In the genomic region with DNA sequence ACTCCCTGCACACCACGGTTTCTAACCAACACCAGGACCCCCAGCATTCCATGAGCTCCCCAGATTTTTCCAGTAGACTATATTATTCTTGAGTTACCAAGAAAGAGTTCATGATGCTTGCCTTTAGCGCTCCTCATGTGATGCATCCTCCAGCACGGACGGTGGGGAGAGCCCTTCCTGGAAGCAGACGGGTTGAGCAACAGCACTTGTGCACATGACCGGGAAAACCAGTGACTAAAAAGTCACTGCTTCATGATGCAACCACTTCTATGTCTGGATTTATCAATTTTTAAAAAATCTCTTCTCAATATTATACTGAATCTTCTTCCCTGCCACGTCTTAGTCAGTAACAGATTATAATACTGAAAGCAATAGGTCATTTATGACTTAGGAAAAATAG, we compare ENCODE assay signal across 25 cellular contexts. TPM values are rescaled to one million over a fixed set of nuclear protein-coding genes. Genes with fewer than 3 reads are reported as not detected.
DNase-seq lines count a peak whose midpoint lies in the region; ATAC-seq, FAIRE-seq and TF ChIP-seq lines count a peak whose summit lies in the region.
"Had no signal": no experiment of that assay in that cellular context is flagged by ENCODE, and none has a peak within 500 bp of the region (broad histone marks: within the 10 kb centered on the region; RNA-seq: fewer than 3 reads in every experiment).

No MANE protein-coding gene starts in this region.

- no peaks in the 10 kb centered on the region for H3K27me3 ChIP-seq in HepG2 (ENCODE audit: control insufficient read depth in 1 of 2, insufficient read depth in 2 of 2, low read length in 2 of 2)
- H3K27me3 ChIP-seq in right lobe of liver: no peaks in the 10 kb centered on the region
- H3K27me3 ChIP-seq: BE2C; BLaER1 treated with 17β-estradiol and CSF1 and Interleukin-3, amounts not matched to agents 10 nM and 100 nM had no signal

- CTCF ChIA-PET in HepG2 (lab: Yijun Ruan, JAX; ENCODE audit: low intra/inter-chr PET ratio, low total read pairs): no interaction called here
- CTCF ChIA-PET in WTC11 (lab: Charles Lee): no interaction called here

- no peak overlapping the region for H3K27ac ChIP-seq in HepG2 (ENCODE audit: extremely low read length, insufficient read depth, low read length)
- H3K27ac ChIP-seq in right lobe of liver: no peak overlapping the region
- H3K27ac ChIP-seq in kidney (ENCODE audit: low read depth in 2 of 2, low read length in 2 of 2): no peak overlapping the region
- H3K27ac ChIP-seq: 22Rv1; BLaER1 treated with 17β-estradiol and CSF1 and Interleukin-3, amounts not matched to agents 10 nM and 100 nM had no signal

- POLR2A ChIA-PET in HepG2 (lab: Yijun Ruan, JAX) (no interaction called here), WTC11 (lab: Charles Lee) (no interaction called here)

- TF ChIP-seq POLR2A in HepG2 (IDR thresholded peaks at IDR 0.05; ENCODE audit: insufficient read depth in 1 of 2, low read depth in 2 of 2, low read length in 2 of 2): no peak
- TF ChIP-seq POLR2A in right lobe of liver (IDR thresholded peaks at IDR 0.05): no peak
- TF ChIP-seq POLR2A in GM12891 (IDR thresholded peaks at IDR 0.05; ENCODE audit: low read depth, low read length): no peak

- H3K9ac ChIP-seq in HepG2 (ENCODE audit: insufficient read depth, low read depth, low read length) (no peak overlapping the region), kidney (ENCODE audit: low read length in 2 of 2) (no peak overlapping the region)
- H3K9ac ChIP-seq: BLaER1 treated with 17β-estradiol and CSF1 and Interleukin-3, amounts not matched to agents 10 nM and 100 nM had no signal

- DNase-seq in HepG2 (ENCODE audit: low spot score) (peak; percentile 12), right lobe of liver (no peak), WTC11 (ENCODE audit: low spot score) (no peak), kidney (no peak), AG08395 (ENCODE audit: low spot score) (no peak), GM12891 (ENCODE audit: insufficient read length, low spot score) (no peak)
- DNase-seq in activated CD4-positive, alpha-beta T cell treated with anti-CD3 and anti-CD28 coated beads, Interleukin-2, amount 50 U/mL, for 4 hours: no peak
- DNase-seq: AML-193; BE2C; CD4-positive, alpha-beta T cell; CD8-positive, alpha-beta memory T cell; DMS 273 treated with DMSO at 0.1 percent for 48 hours; DMS79; EL; GDM1; H9 had no signal

- TF ChIP-seq EP300 in HepG2 (IDR thresholded peaks at IDR 0.05; ENCODE audit: low read depth in 2 of 2, low read length in 2 of 2): no peak
- TF ChIP-seq EP300 in HepG2 (CRISPR knock-in tag; IDR thresholded peaks at IDR 0.05; ENCODE audit: borderline replicate concordance): no peak

- H2AFZ ChIP-seq in HepG2 (ENCODE audit: low read length): peak overlapping the region; percentile 43
- H2AFZ ChIP-seq: GM23338 had no signal

- no peak overlapping the region for H3K27ac Mint-ChIP-seq in WTC11
- H3K27ac Mint-ChIP-seq: CD14-positive monocyte; CD4-positive, alpha-beta T cell; CD8-positive, alpha-beta memory T cell; GM23338; H9 had no signal

- in situ Hi-C loops in HepG2 (cut with HindIII; ENCODE audit: extremely low pct_ligation_motif_present, low pct_unique_long_range_greater_than_20kb): no loop called here

- H3K9me3 Mint-ChIP-seq in WTC11: 0 out of 2 replicates have a peak, but pooled peaks cover 3% of the 10 kb centered on the region
- H3K9me3 Mint-ChIP-seq: CD4-positive, alpha-beta T cell; GM23338; H9 had no signal

- peak overlapping the region; percentile 39 for H3K4me2 ChIP-seq in HepG2 (ENCODE audit: low read depth, low read length)
- H3K4me2 ChIP-seq: BLaER1 treated with 17β-estradiol and CSF1 and Interleukin-3, amounts not matched to agents 10 nM and 100 nM; GM23338 had no signal

- intact Hi-C loops in HepG2 (cut with micrococcal nuclease; ENCODE audit: unreplicated experiment) (no loop called here), right lobe of liver (cut with DNase I) (no loop called here), kidney (cut with DNase I) (no loop called here)

- peaks cover 13% of the 10 kb centered on the region for H3K4me1 ChIP-seq in HepG2 (ENCODE audit: insufficient read depth, low read length)
- no peaks in the 10 kb centered on the region for H3K4me1 ChIP-seq in right lobe of liver
- H3K4me1 ChIP-seq in kidney (ENCODE audit: control insufficient read depth in 1 of 2, insufficient read depth in 1 of 2, low read depth in 1 of 2, low read length in 2 of 2): no peaks in the 10 kb centered on the region
- H3K4me1 ChIP-seq: BE2C; BLaER1 treated with 17β-estradiol and CSF1 and Interleukin-3, amounts not matched to agents 10 nM and 100 nM had no signal

- no peak for TF ChIP-seq RAD21 in HepG2 (CRISPR knock-in tag; IDR thresholded peaks at IDR 0.05)

- H3K4me3 Mint-ChIP-seq in WTC11: no peak overlapping the region
- H3K4me3 Mint-ChIP-seq: CD14-positive monocyte; CD4-positive, alpha-beta T cell; CD8-positive, alpha-beta memory T cell; GM23338; H9 had no signal

- H3K4me3 ChIP-seq in HepG2 (replicated peaks in 1 of 3; ENCODE audit: insufficient read depth in 1 of 3, low read depth in 2 of 3, low read length in 3 of 3): no peak overlapping the region
- H3K4me3 ChIP-seq in right lobe of liver: no peak overlapping the region
- peak overlapping the region; percentile 19 to 41 for H3K4me3 ChIP-seq in kidney (ENCODE audit: low read length in 2 of 2)
- H3K4me3 ChIP-seq: BLaER1 treated with 17β-estradiol and CSF1 and Interleukin-3, amounts not matched to agents 10 nM and 100 nM; GM12878; GM23338 had no signal

- no peaks in the 10 kb centered on the region for H3K36me3 Mint-ChIP-seq in WTC11
- H3K36me3 Mint-ChIP-seq: CD14-positive monocyte; CD8-positive, alpha-beta memory T cell had no signal

- TF ChIP-seq CTCF in HepG2 (CRISPR knock-in tag; IDR thresholded peaks at IDR 0.05) (no peak), right lobe of liver (IDR thresholded peaks at IDR 0.05) (no peak), WTC11 (IDR thresholded peaks at IDR 0.05) (no peak), kidney (IDR thresholded peaks at IDR 0.05; ENCODE audit: borderline replicate concordance, extremely low read depth, insufficient read depth) (no peak)

- H3K27me3 Mint-ChIP-seq in WTC11 (ENCODE audit: low read depth): no peaks in the 10 kb centered on the region; the same call in 1 of the 2 replicates

- BruUV-seq in HepG2 (replicated peaks; lab: Mats Ljungman, UMichigan): no TSS peak

- WGBS in HepG2 (ENCODE audit: low lambda C conversion rate): 9% methylated on average over 7 of the region's 7 CpGs
- WGBS in right lobe of liver (ENCODE audit: insufficient coverage, low coverage, low lambda C conversion rate, missing lambda C conversion rate): 64% methylated on average over 7 of the region's 7 CpGs

- no peaks in the 10 kb centered on the region for H4K20me1 ChIP-seq in HepG2 (ENCODE audit: insufficient read depth, low read length)
- H4K20me1 ChIP-seq: BLaER1 treated with 17β-estradiol and CSF1 and Interleukin-3, amounts not matched to agents 10 nM and 100 nM had no signal

- FAIRE-seq in HepG2 (lab: Jason Lieb, UNC) (no peak), kidney (lab: Jason Lieb, UNC) (no peak), GM12891 (lab: Jason Lieb, UNC) (no peak)
- FAIRE-seq: A204.1, GM12878, GM18507 had no signal

- H3K9me3 ChIP-seq in HepG2 (ENCODE audit: low read length): no peaks in the 10 kb centered on the region
- H3K9me3 ChIP-seq in right lobe of liver: no peaks in the 10 kb centered on the region
- no peaks in the 10 kb centered on the region for H3K9me3 ChIP-seq in kidney (ENCODE audit: control insufficient read depth in 1 of 2, low read length in 2 of 2)
- H3K9me3 ChIP-seq: BE2C; BLaER1 treated with 17β-estradiol and CSF1 and Interleukin-3, amounts not matched to agents 10 nM and 100 nM had no signal

- no peaks in the 10 kb centered on the region for H3K4me1 Mint-ChIP-seq in WTC11
- H3K4me1 Mint-ChIP-seq: CD14-positive monocyte; CD8-positive, alpha-beta memory T cell; GM23338; H9 had no signal

- H3K36me3 ChIP-seq in HepG2 (replicated peaks in 1 of 2; ENCODE audit: control insufficient read depth in 1 of 2, insufficient read depth in 2 of 2, low read length in 2 of 2) (no peaks in the 10 kb centered on the region), right lobe of liver (no peaks in the 10 kb centered on the region), kidney (ENCODE audit: control insufficient read depth in 1 of 2, insufficient read depth in 2 of 2, low read length in 2 of 2) (no peaks in the 10 kb centered on the region)
- H3K36me3 ChIP-seq: BE2C; BLaER1 treated with 17β-estradiol and CSF1 and Interleukin-3, amounts not matched to agents 10 nM and 100 nM had no signal

- peak; percentile 76 for ATAC-seq in HepG2
- no peak for ATAC-seq in right lobe of liver
- ATAC-seq in WTC11: no peak
- ATAC-seq in GM19395 (IDR thresholded peaks at IDR 0.05; ENCODE audit: unreplicated experiment): no peak
- ATAC-seq: GM12878, GM23338, HCT116 had no signal

- no peaks in the 10 kb centered on the region for H3K79me2 ChIP-seq in HepG2 (ENCODE audit: insufficient read depth, low read length)

RNA-seq across cellular contexts. Expression of a gene that starts 20.4 kb away (rescaled TPM):
- 14.7 and 17.2 TPM in 2 replicates for total RNA-seq in HepG2 (2016; rRNA removed; fragmentation: Illumina TruSeq; extraction: Trizol)
- 23.3 and 23.4 TPM in 2 replicates for total RNA-seq in HepG2 (2016; cell fraction: cytosol; rRNA removed; fragmentation: Illumina TruSeq; extraction: Trizol; ENCODE audit: low read depth)
- 13.1 and 15.5 TPM in 2 replicates for total RNA-seq in HepG2 (2016; cell fraction: insoluble cytoplasmic fraction; rRNA removed; fragmentation: Illumina TruSeq; extraction: Trizol)
- 32.3 and 34.9 TPM in 2 replicates for total RNA-seq in HepG2 (2016; cell fraction: membrane; rRNA removed; fragmentation: Illumina TruSeq; extraction: Trizol)
- total RNA-seq in HepG2 (2016; cell fraction: nucleus; rRNA removed; fragmentation: Illumina TruSeq; extraction: Trizol): 20.4 and 24.7 TPM in 2 replicates
- 12.3 and 17.0 TPM in 2 replicates for polyA plus RNA-seq in HepG2 (2011; rRNA removed)
- polyA plus RNA-seq in HepG2 (2011; cell fraction: cytosol; rRNA removed): 10.4 and 14.9 TPM in 2 replicates
- 11.6 and 12.1 TPM in 2 replicates for polyA plus RNA-seq in HepG2 (2011; cell fraction: nucleus; rRNA removed)
- 8.1 and 12.9 TPM in 2 replicates for polyA plus RNA-seq in HepG2 (2012)
- 32.4 and 36.9 TPM in 2 replicates for polyA plus RNA-seq in HepG2 (2016; cell fraction: cytosol; fragmentation: Illumina TruSeq; extraction: Trizol; ENCODE audit: low read depth)
- polyA plus RNA-seq in HepG2 (2016; cell fraction: insoluble cytoplasmic fraction; fragmentation: Illumina TruSeq; extraction: Trizol; ENCODE audit: low read depth): 17.8 and 17.9 TPM in 2 replicates
- polyA plus RNA-seq in HepG2 (2016; cell fraction: membrane; fragmentation: Illumina TruSeq; extraction: Trizol; ENCODE audit: low read depth): 35.2 and 37.0 TPM in 2 replicates
- 9.6 and 11.3 TPM in 2 replicates for polyA plus RNA-seq in HepG2 (2016; cell fraction: nucleus; fragmentation: Illumina TruSeq; extraction: Trizol; ENCODE audit: insufficient read depth, low read depth)
- 23.6 TPM in 1 of 2 replicates, not detected in the other for polyA minus RNA-seq in HepG2 (2011; rRNA and poly(A)+ RNA removed; ENCODE audit: low replicate concordance)
- 17.3 and 19.5 TPM in 2 replicates for polyA minus RNA-seq in HepG2 (2011; cell fraction: cytosol; rRNA and poly(A)+ RNA removed)
- polyA minus RNA-seq in HepG2 (2011; cell fraction: nucleus; rRNA and poly(A)+ RNA removed): 28.7 and 45.6 TPM in 2 replicates
- total RNA-seq in right lobe of liver: 1 to 10 TPM in 4 of 6 experiments, under 1 TPM in 1, not detected in 1; 0.37 to 2.9 (median 2.1) TPM
- 0.48 to 4.1 TPM (median 2.5 TPM) in 3 replicates for total RNA-seq in WTC11 (2021)
- total RNA-seq in kidney: 3.8 TPM
- 4.6 TPM for polyA plus RNA-seq in kidney (ENCODE audit: insufficient read depth, low read depth, low replicate concordance)
- polyA plus RNA-seq in GM12891 (2012; ENCODE audit: low read depth, missing spikeins): 0.19 TPM
- total RNA-seq: CD4-positive, alpha-beta T cell; CD8-positive, alpha-beta memory T cell; GM12878 had no signal
- polyA plus RNA-seq: CD14-positive monocyte had no signal

Comparison
In these comparisons a context has a peak if more than half of its experiments do, and no peak if none do; other contexts are left out.
1. H3K4me3 ChIP-seq: peak in kidney (2 of 2); none in HepG2 (0 of 3) and right lobe of liver (0 of 3).